13 cellular contexts compared by ENCODE assay signal in genomic region chr16:13896543-13897182, GRCh38. TPM values are rescaled to one million over a fixed set of nuclear protein-coding genes. Genes with fewer than 3 reads are reported as not detected.
DNase-seq lines count a peak whose midpoint lies in the region; ATAC-seq, FAIRE-seq and TF ChIP-seq lines count a peak whose summit lies in the region.
"Had no signal": no experiment of that assay in that cellular context is flagged by ENCODE, and none has a peak within 500 bp of the region (broad histone marks: within the 10 kb centered on the region; RNA-seq: fewer than 3 reads in every experiment).

No MANE protein-coding gene starts in this region.

- ATAC-seq in A549, result no peak
- no peak for ATAC-seq in effector memory CD8-positive, alpha-beta T cell (replicated peaks)
- ATAC-seq in GM21390 (IDR thresholded peaks at IDR 0.05; ENCODE audit: unreplicated experiment), result no peak

- H3K4me1 ChIP-seq in A549, result no peaks in the 10 kb centered on the region
- H3K4me1 ChIP-seq in sigmoid colon, result no peaks in the 10 kb centered on the region
- H3K4me1 ChIP-seq: upper lobe of left lung had no signal

- FAIRE-seq in A549 (lab: Jason Lieb, UNC), result no peak
- FAIRE-seq in D721Med (lab: Jason Lieb, UNC), result no peak

- no peak overlapping the region for H3K27ac Mint-ChIP-seq in effector memory CD8-positive, alpha-beta T cell
- H3K27ac Mint-ChIP-seq: immature natural killer cell; T-helper 2 cell treated with Interferon-gamma antibody and Interleukin-4, amounts not matched to agents 5 μg/mL and 100 μg/mL, for 36 hours had no signal

- CTCF ChIA-PET in A549 (lab: Yijun Ruan, JAX), result interaction anchor here (0.8 to 1.8 kb wide), 7 partner anchors 9 to 32 kb away, joined by 3 to 5 read pairs (median 3); no protein-coding TSS in a partner anchor

- H3K4me2 ChIP-seq in A549, result no peak overlapping the region

- TF ChIP-seq CTCF in A549 (IDR thresholded peaks at IDR 0.05) (peak; percentile 33; the same call in 1 of the 3 replicates), sigmoid colon (IDR thresholded peaks at IDR 0.05) (no peak), D721Med (IDR thresholded peaks at IDR 0.05; ENCODE audit: insufficient read depth, missing control alignments) (no peak)

- no peak for TF ChIP-seq EP300 in A549 (IDR thresholded peaks at IDR 0.05)
- TF ChIP-seq EP300 in sigmoid colon (IDR thresholded peaks at IDR 0.05), result no peak

- H3K27me3 ChIP-seq in sigmoid colon, result no peaks in the 10 kb centered on the region
- H3K27me3 ChIP-seq: adrenal gland, upper lobe of left lung had no signal

- H3K4me3 ChIP-seq in A549 (no peak overlapping the region), sigmoid colon (no peak overlapping the region)
- H3K4me3 ChIP-seq: adrenal gland, upper lobe of left lung had no signal

- 53% methylated on average over 4 of the region's 4 CpGs for WGBS in A549 (ENCODE audit: missing lambda C conversion rate)
- WGBS in sigmoid colon, 2 donors, result 78 to 79% methylated on average over 4 of the region's 4 CpGs

- H3K36me3 Mint-ChIP-seq in effector memory CD8-positive, alpha-beta T cell (ENCODE audit: insufficient read depth), result peaks cover 3% of the 10 kb centered on the region
- H3K36me3 Mint-ChIP-seq: immature natural killer cell had no signal

- intact Hi-C loops in sigmoid colon (cut with DNase I), result no loop called here

- TF ChIP-seq POLR2A in A549 (IDR thresholded peaks at IDR 0.05; ENCODE audit: low read length) (no peak), sigmoid colon (IDR thresholded peaks at IDR 0.05) (no peak)

- TF ChIP-seq RAD21 in A549 (conservative IDR thresholded peaks at IDR 0.05 in 1 of 2, IDR thresholded peaks at IDR 0.05 in 1 of 2), result peak in 1 of 2 experiments; percentile 27; a peak in 1 of 5 replicates

- H3K4me3 Mint-ChIP-seq in effector memory CD8-positive, alpha-beta T cell, result no peak overlapping the region
- H3K4me3 Mint-ChIP-seq: immature natural killer cell; T-helper 2 cell treated with Interferon-gamma antibody and Interleukin-4, amounts not matched to agents 5 μg/mL and 100 μg/mL, for 36 hours had no signal

- H3K9me3 Mint-ChIP-seq in effector memory CD8-positive, alpha-beta T cell, result no peaks in the 10 kb centered on the region
- H3K9me3 Mint-ChIP-seq: immature natural killer cell had no signal

- no peaks in the 10 kb centered on the region for H3K36me3 ChIP-seq in sigmoid colon
- H3K36me3 ChIP-seq: adrenal gland, upper lobe of left lung had no signal

- H3K9me3 ChIP-seq in A549 (peaks cover 6% of the 10 kb centered on the region; the same call in 1 of the 3 replicates), sigmoid colon (peaks cover 0 to 3% (median 0%) of the 10 kb centered on the region in 4 donors)
- H3K9me3 ChIP-seq: adrenal gland had no signal

- POLR2A ChIA-PET in A549 (lab: Yijun Ruan, JAX), result no interaction called here

- DNase-seq in A549 (ENCODE audit: low read depth in 1 of 2, low spot score in 1 of 2) (peak in 1 of 2 experiments; percentile 32), ELR (ENCODE audit: low read depth) (peak; percentile 19), NCI-H69 (lab: John Stamatoyannopoulos, UW) (peak; percentile 22), dermis blood vessel endothelial cell (peak; percentile 19), sigmoid colon (no peak), D721Med (ENCODE audit: insufficient read length, low spot score) (no peak)
- DNase-seq in effector memory CD8-positive, alpha-beta T cell, result no peak
- DNase-seq: activated CD8-positive, alpha-beta memory T cell treated with anti-CD3 and anti-CD28 coated beads, Interleukin-2, amount 50 U/mL, for 4 hours; adrenal gland; immature natural killer cell; upper lobe of left lung had no signal

- peaks cover 36 to 60% of the 10 kb centered on the region in 2 donors for H3K27me3 Mint-ChIP-seq in effector memory CD8-positive, alpha-beta T cell

- H3K27ac ChIP-seq in A549 (no peak overlapping the region), sigmoid colon (no peak overlapping the region)
- H3K27ac ChIP-seq: adrenal gland, upper lobe of left lung had no signal

- H3K4me1 Mint-ChIP-seq in effector memory CD8-positive, alpha-beta T cell (ENCODE audit: low read depth in 2 of 2), result no peaks in the 10 kb centered on the region
- H3K4me1 Mint-ChIP-seq: immature natural killer cell had no signal

TF ChIP-seq in A549, 52 proteins besides CTCF, POLR2A, EP300 and RAD21:
- no peak for TF ChIP-seq HOXB5 (CRISPR knock-in tag; IDR thresholded peaks at IDR 0.05)
- no peak for TF ChIP-seq PHF8 (IDR thresholded peaks at IDR 0.05; ENCODE audit: borderline replicate concordance, low read depth)
- no peak for TF ChIP-seq PBX3 (IDR thresholded peaks at IDR 0.05)
- TF ChIP-seq ATOH8 (CRISPR knock-in tag; IDR thresholded peaks at IDR 0.05; ENCODE audit: low read depth), result no peak
- TF ChIP-seq GATA3 (IDR thresholded peaks at IDR 0.05; ENCODE audit: borderline replicate concordance), result no peak
- TF ChIP-seq CEBPB (IDR thresholded peaks at IDR 0.05), result no peak
- TF ChIP-seq TFCP2L1 (CRISPR knock-in tag; IDR thresholded peaks at IDR 0.05), result no peak
- no peak for TF ChIP-seq NPAS2 (CRISPR knock-in tag; IDR thresholded peaks at IDR 0.05; ENCODE audit: borderline replicate concordance)

RNA-seq across cellular contexts. Expression of gene ERCC4, which starts 23.3 kb away (rescaled TPM):
- polyA plus RNA-seq in A549 (2011; rRNA removed), result 15.1 and 20.8 TPM in 2 replicates
- 2.4 TPM in 2 replicates for polyA plus RNA-seq in A549 (2012; cell fraction: cytosol; rRNA removed)
- 2.5 and 4.4 TPM in 2 replicates for polyA plus RNA-seq in A549 (2012; cell fraction: nucleus; rRNA removed)
- 5.6 to 5.9 TPM (median 5.9 TPM) in 3 replicates for polyA plus RNA-seq in A549 (2017; fragmentation: RNase III; extraction: RNeasy Plus Mini Kit Qiagen cat#74134 plus additional on column Dnase treatment)
- polyA minus RNA-seq in A549 (2011; rRNA and poly(A)+ RNA removed), result 13.9 and 21.4 TPM in 2 replicates
- 8.8 and 9.3 TPM in 2 replicates for total RNA-seq in dermis blood vessel endothelial cell
- total RNA-seq in sigmoid colon, result 10 to 100 TPM in 3 of 4 donors, 1 to 10 TPM in 1; 7.7 to 11.4 (median 10.6) TPM
- 1 to 10 TPM in 2 of 3 donors, under 1 TPM in 1; 0.60 to 1.9 (median 1.4) TPM for polyA plus RNA-seq in sigmoid colon

Comparison
In these comparisons a context has a peak if more than half of its experiments do, and no peak if none do; other contexts are left out.
1. DNase-seq: peak in ELR (single experiment), NCI-H69 (single experiment) and dermis blood vessel endothelial cell (single experiment); none in sigmoid colon (single experiment), effector memory CD8-positive, alpha-beta T cell (0 of 3) and D721Med (single experiment).